ENCODE assay signal across 8 cellular contexts in the genomic region with DNA sequence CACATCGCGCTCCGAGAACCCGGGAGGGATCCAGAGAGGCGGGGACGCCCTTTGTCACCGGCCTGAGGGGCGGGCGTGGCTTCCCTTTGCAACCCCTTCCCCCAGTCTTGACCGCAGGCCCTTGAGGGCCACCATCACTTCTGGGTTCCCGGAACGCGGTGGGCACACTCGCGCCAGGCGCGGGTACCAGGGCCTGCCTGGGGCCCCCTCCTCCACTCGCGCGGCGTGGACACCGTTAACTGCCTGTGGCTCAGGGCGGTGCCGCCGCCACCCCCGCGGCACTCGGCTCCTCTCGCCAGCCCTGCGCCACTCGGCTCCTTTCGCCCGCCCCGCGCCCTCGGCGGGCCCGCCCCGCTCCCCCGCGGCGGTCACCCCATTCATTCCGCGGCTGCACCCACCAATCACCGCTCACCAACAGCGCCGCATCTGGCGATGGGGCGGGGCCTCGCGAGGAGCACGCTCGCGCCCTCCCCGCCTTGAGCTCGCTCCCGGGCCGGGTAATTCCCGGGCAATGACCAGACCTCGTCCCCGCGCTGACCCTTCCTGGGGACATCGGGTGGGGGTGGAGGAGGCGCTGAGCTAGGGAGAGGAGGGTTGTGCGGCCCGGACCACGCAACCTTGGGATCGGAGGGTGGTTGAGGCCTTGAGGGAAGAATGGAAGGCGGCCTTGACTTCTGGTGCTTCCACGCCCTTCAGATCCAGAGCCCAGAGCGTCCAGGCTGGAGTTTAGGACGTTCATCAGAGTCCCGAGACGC. TPM values are rescaled to one million over a fixed set of nuclear protein-coding genes. Genes with fewer than 3 reads are reported as not detected.
DNase-seq lines count a peak whose midpoint lies in the region; ATAC-seq, FAIRE-seq and TF ChIP-seq lines count a peak whose summit lies in the region.

No MANE protein-coding gene starts in this region.

- peak; percentile 95 for ATAC-seq in GM19468 (IDR thresholded peaks at IDR 0.05; ENCODE audit: extremely low read depth, unreplicated experiment)
- peak; percentile 95 for ATAC-seq in activated CD8-positive, alpha-beta memory T cell treated with anti-CD3 and anti-CD28 coated beads, Interleukin-2, amount 10 ng/mL, durations not matched to agents 7 days and 5 days

- peak overlapping the region; percentile 88; the same call in 1 of the 2 replicates for H2AFZ ChIP-seq in H1 (ENCODE audit: low read length)

- H4K5ac ChIP-seq in H1 (ENCODE audit: insufficient read length, low read depth, low read length): peak overlapping the region; percentile 95
- H4K5ac ChIP-seq in mesendoderm (ENCODE audit: low read length): no peak overlapping the region

- TF ChIP-seq RAD21 in H1 (IDR thresholded peaks at IDR 0.05 in 1 of 2, conservative IDR thresholded peaks at IDR 0.05 in 1 of 2; ENCODE audit: low read depth in 2 of 2, low read length in 2 of 2): no peak; a peak in 1 of 4 replicates

- no peak for FAIRE-seq in H1 (lab: Jason Lieb, UNC)

- H3K27ac ChIP-seq in H1 (ENCODE audit: low read depth, low read length) (peak overlapping the region; percentile 85; the same call in 1 of the 2 replicates), mesendoderm (ENCODE audit: low read depth, low read length) (peak overlapping the region; percentile 83)

- peaks cover 10% of the 10 kb centered on the region; the same call in 1 of the 2 replicates for H3K23me2 ChIP-seq in H1 (ENCODE audit: low read depth, low read length)

- H4K8ac ChIP-seq in H1 (ENCODE audit: extremely low read depth, insufficient read depth, low read length) (peak overlapping the region; percentile 97), mesendoderm (ENCODE audit: low read depth, low read length) (peak overlapping the region; percentile 99)

- H2BK12ac ChIP-seq in H1 (ENCODE audit: low read depth, low read length): peak overlapping the region; percentile 88

- H3K79me2 ChIP-seq in H1 (ENCODE audit: control insufficient read depth in 1 of 2, insufficient read depth in 2 of 2, low read length in 2 of 2): no peaks in the 10 kb centered on the region
- no peaks in the 10 kb centered on the region for H3K79me2 ChIP-seq in mesendoderm (ENCODE audit: control insufficient read depth, insufficient read depth, low read length)

- no peak for TF ChIP-seq CTCF in H1 (IDR thresholded peaks at IDR 0.05; ENCODE audit: control extremely low read depth in 1 of 3, insufficient read depth in 1 of 3, low read depth in 1 of 3, low read length in 3 of 3)

- H3K4me2 ChIP-seq in H1 (ENCODE audit: insufficient read depth in 1 of 2, low read depth in 2 of 2, low read length in 2 of 2): peak overlapping the region; percentile 80 to 81
- H3K4me2 ChIP-seq in mesendoderm (ENCODE audit: low read length): peak overlapping the region; percentile 63

- 0% methylated on average over 42 of the region's 74 CpGs; no CpG with 5 or more reads in 1 of the 2 experiments for WGBS in H1 (ENCODE audit: extremely low coverage in 1 of 2, insufficient coverage in 1 of 2, insufficient read length in 1 of 2, insufficient replicate concordance in 2 of 2, low coverage in 1 of 2, low lambda C conversion rate in 2 of 2, missing lambda C conversion rate in 1 of 2), 2 experiments
- WGBS in mesendoderm (ENCODE audit: extremely low coverage, insufficient coverage, low lambda C conversion rate): no CpG with 5 or more reads among the region's 74 CpGs

- no peaks in the 10 kb centered on the region for H3K9me3 Mint-ChIP-seq in activated CD8-positive, alpha-beta memory T cell treated with anti-CD3 and anti-CD28 coated beads, Interleukin-2, amount 10 ng/mL, durations not matched to agents 7 days and 5 days (ENCODE audit: low read depth)

- H3K4me1 Mint-ChIP-seq in activated CD8-positive, alpha-beta memory T cell treated with anti-CD3 and anti-CD28 coated beads, Interleukin-2, amount 10 ng/mL, durations not matched to agents 7 days and 5 days: peaks cover 38% of the 10 kb centered on the region

- H3K27me3 ChIP-seq in H1 (replicated peaks in 1 of 4; ENCODE audit: control insufficient read depth in 3 of 4, extremely low read depth in 1 of 4, insufficient read depth in 3 of 4, low read length in 3 of 4): no peaks in the 10 kb centered on the region; a peak in 2 of 7 replicates
- no peaks in the 10 kb centered on the region for H3K27me3 ChIP-seq in mesendoderm (ENCODE audit: insufficient read depth, low read length, poor library complexity)

- H2BK120ac ChIP-seq in H1 (replicated peaks; ENCODE audit: low read depth, low read length) (peak overlapping the region; percentile 55), mesendoderm (ENCODE audit: low read depth, low read length) (peak overlapping the region; percentile 66)

- H2AK5ac ChIP-seq in H1 (ENCODE audit: low read depth, low read length) (no peak overlapping the region), mesendoderm (ENCODE audit: low read length) (no peak overlapping the region)

- H2BK20ac ChIP-seq in H1 (ENCODE audit: low read length): no peak overlapping the region

- peaks cover 4 to 9% of the 10 kb centered on the region in 2 experiments; a peak in 1 of 4 replicates for H3K9me3 ChIP-seq in H1 (ENCODE audit: insufficient read depth in 2 of 2, low read depth in 1 of 2, low read length in 1 of 2)

- H3K14ac ChIP-seq in H1 (ENCODE audit: insufficient read length): no peak overlapping the region

- H3K4me3 Mint-ChIP-seq in activated CD8-positive, alpha-beta memory T cell treated with anti-CD3 and anti-CD28 coated beads, Interleukin-2, amount 10 ng/mL, durations not matched to agents 7 days and 5 days: peak overlapping the region; percentile 90

- H2BK15ac ChIP-seq in H1 (ENCODE audit: low read length) (peak overlapping the region; percentile 67; the same call in 1 of the 2 replicates), mesendoderm (replicated peaks; ENCODE audit: low read depth) (no peak overlapping the region)

- H3K4me1 ChIP-seq in H1 (replicated peaks in 1 of 4; ENCODE audit: control insufficient read depth in 3 of 4, insufficient read depth in 4 of 4, low read length in 3 of 4): peaks cover 0 to 4% (median 2%) of the 10 kb centered on the region in 4 experiments; a peak in 3 of 7 replicates
- H3K4me1 ChIP-seq in mesendoderm (ENCODE audit: control insufficient read depth, low read depth, low read length): peaks cover 1% of the 10 kb centered on the region

- POLR2A ChIA-PET in H1 (lab: Charles Lee; ENCODE audit: partially characterized antibody): interaction anchor here (0.9 to 5.6 kb wide), 4 partner anchors 12 to 365 kb away, joined by 3 to 49 read pairs (median 4); a partner anchor contains a TSS

- no peaks in the 10 kb centered on the region for H4K20me1 ChIP-seq in H1 (replicated peaks in 1 of 2; ENCODE audit: control insufficient read depth in 1 of 2, insufficient read depth in 2 of 2, low read length in 2 of 2)

- peak overlapping the region; percentile 94 for H3K4ac ChIP-seq in H1 (replicated peaks; ENCODE audit: insufficient read length, low read depth, low read length)
- H3K4ac ChIP-seq in mesendoderm (ENCODE audit: low read depth, low read length): peak overlapping the region; percentile 96

- H2BK5ac ChIP-seq in H1 (ENCODE audit: low read depth, low read length) (peak overlapping the region; percentile 96), mesendoderm (ENCODE audit: low read length) (peak overlapping the region; percentile 94)

- H4K91ac ChIP-seq in H1 (replicated peaks; ENCODE audit: insufficient read length, low read length): peak overlapping the region; percentile 97

- DNase-seq in COLO829 (ENCODE audit: low spot score): peak; percentile 94
- DNase-seq in HPDE6-E6E7 (ENCODE audit: extremely low spot score): peak; percentile 92
- DNase-seq in NK-92 treated with Interleukin-12 subunit alpha and Interleukin-12 subunit beta, amount 100 ng/mL, for 24 hours (lab: John Stamatoyannopoulos, UW): peak; percentile 90
- DNase-seq in activated CD8-positive, alpha-beta memory T cell treated with anti-CD3 and anti-CD28 coated beads, Interleukin-2, amount 10 ng/mL, durations not matched to agents 7 days and 5 days: peak; percentile 95
- DNase-seq in H1 (ENCODE audit: low read depth in 1 of 2, low spot score in 2 of 2): peak; percentile 89 to 96
- DNase-seq in mesendoderm: peak; percentile 99
- DNase-seq in stimulated activated CD8-positive, alpha-beta memory T cell treated with anti-CD3 and anti-CD28 coated beads, Interleukin-12 subunit alpha, Interleukin-12 subunit beta, amount 100 ng/mL, for 24 hours (ENCODE audit: extremely low read depth): peak; percentile 70

- peak in 1 of 2 experiments; percentile 66; a peak in 1 of 3 replicates for TF ChIP-seq EP300 in H1 (IDR thresholded peaks at IDR 0.05; ENCODE audit: borderline replicate concordance in 1 of 2, low read depth in 2 of 2, low read length in 2 of 2)

- H3K18ac ChIP-seq in H1 (ENCODE audit: extremely low read depth, low read length): peak overlapping the region; percentile 94; the same call in 1 of the 2 replicates
- peak overlapping the region; percentile 97 for H3K18ac ChIP-seq in mesendoderm (ENCODE audit: low read length)

- CTCF ChIA-PET in activated CD8-positive, alpha-beta memory T cell treated with anti-CD3 and anti-CD28 coated beads, Interleukin-2, amount 10 ng/mL, durations not matched to agents 7 days and 5 days (lab: Charles Lee): interaction anchor here (0.6 to 2.6 kb wide), 7 partner anchors 12 to 79 kb away, joined by 3 to 12 read pairs (median 3); no protein-coding TSS in a partner anchor
- CTCF ChIA-PET in H1 (lab: Charles Lee; ENCODE audit: partially characterized antibody): interaction anchor here (0.8 to 1.4 kb wide), 5 partner anchors 12 to 364 kb away, joined by 3 to 5 read pairs (median 4); a partner anchor contains a TSS

- no peaks in the 10 kb centered on the region for H3K79me1 ChIP-seq in H1 (ENCODE audit: low read depth, low read length)
- H3K79me1 ChIP-seq in mesendoderm (ENCODE audit: low read length): no peaks in the 10 kb centered on the region

- H3K27me3 Mint-ChIP-seq in activated CD8-positive, alpha-beta memory T cell treated with anti-CD3 and anti-CD28 coated beads, Interleukin-2, amount 10 ng/mL, durations not matched to agents 7 days and 5 days: peaks cover 6% of the 10 kb centered on the region

- no peaks in the 10 kb centered on the region for H3K36me3 Mint-ChIP-seq in activated CD8-positive, alpha-beta memory T cell treated with anti-CD3 and anti-CD28 coated beads, Interleukin-2, amount 10 ng/mL, durations not matched to agents 7 days and 5 days

- no peaks in the 10 kb centered on the region for H3K36me3 ChIP-seq in H1 (ENCODE audit: control insufficient read depth in 2 of 4, insufficient read depth in 4 of 4, low read length in 3 of 4)
- H3K36me3 ChIP-seq in mesendoderm (ENCODE audit: control insufficient read depth, insufficient read depth, low read length): no peaks in the 10 kb centered on the region

- H3K56ac ChIP-seq in H1 (replicated peaks; ENCODE audit: insufficient read length, low read depth, low read length): peak overlapping the region; percentile 90
- peak overlapping the region; percentile 94 for H3K56ac ChIP-seq in mesendoderm (ENCODE audit: low read length)

- peak overlapping the region; percentile 96 for H3K27ac Mint-ChIP-seq in activated CD8-positive, alpha-beta memory T cell treated with anti-CD3 and anti-CD28 coated beads, Interleukin-2, amount 10 ng/mL, durations not matched to agents 7 days and 5 days

- H3K23ac ChIP-seq in H1 (ENCODE audit: insufficient read length) (no peak overlapping the region), mesendoderm (ENCODE audit: low read length) (no peak overlapping the region)

- TF ChIP-seq POLR2A in H1 (IDR thresholded peaks at IDR 0.05; ENCODE audit: control extremely low read depth in 1 of 2, low read depth in 2 of 2, low read length in 2 of 2): peak; percentile 49 to 80

- peak overlapping the region; percentile 58 to 83 (median 68) for H3K4me3 ChIP-seq in H1 (ENCODE audit: extremely low read depth in 1 of 4, insufficient read depth in 2 of 4, low read depth in 3 of 4, low read length in 4 of 4)
- H3K4me3 ChIP-seq in mesendoderm (ENCODE audit: low read length): peak overlapping the region; percentile 3

- H3K9ac ChIP-seq in H1 (replicated peaks in 1 of 4; ENCODE audit: extremely low read depth in 1 of 4, low read depth in 3 of 4, low read length in 3 of 4) (peak overlapping the region; percentile 72 to 76 (median 74)), mesendoderm (ENCODE audit: low read length) (peak overlapping the region; percentile 84)

RNA-seq across cellular contexts. Expression of a gene that starts 10.5 kb away (rescaled TPM):
- 100 to 1,000 TPM; 113 to 117 TPM for total RNA-seq in activated CD8-positive, alpha-beta memory T cell treated with anti-CD3 and anti-CD28 coated beads, Interleukin-2, amount 10 ng/mL, durations not matched to agents 7 days and 5 days
- 151 and 156 TPM in 2 replicates for total RNA-seq in H1 (2021; fragmentation: NEBNext Ultra II Directional; extraction: Animal tissue kit (Norgen Biotek cat#: 25700))
- 71.4 and 113 TPM in 2 replicates for polyA plus RNA-seq in H1 (2011; rRNA removed)
- polyA plus RNA-seq in H1 (2011; cell fraction: cytosol; rRNA removed): 101 TPM
- 84.6 TPM for polyA plus RNA-seq in H1 (2011; cell fraction: nucleus; rRNA removed)
- 96.7 to 148 TPM (median 111 TPM) in 4 replicates for polyA plus RNA-seq in H1 (2012, experiment 1 of 2)
- polyA plus RNA-seq in H1 (2012, experiment 2 of 2): 32.9 TPM
- 225 TPM for polyA plus RNA-seq in H1 (2013, experiment 1 of 2)
- polyA plus RNA-seq in H1 (2013, experiment 2 of 2): 246 TPM
- 246 and 269 TPM in 2 replicates for polyA minus RNA-seq in H1 (2011; rRNA and poly(A)+ RNA removed)
- polyA minus RNA-seq in H1 (2011; cell fraction: cytosol; rRNA and poly(A)+ RNA removed): 124 TPM
- 98.0 TPM for polyA minus RNA-seq in H1 (2011; cell fraction: nucleus; rRNA and poly(A)+ RNA removed)
- polyA plus RNA-seq in mesendoderm (2013, experiment 1 of 2): 130 TPM
- polyA plus RNA-seq in mesendoderm (2013, experiment 2 of 2): 128 TPM

Comparison
In these comparisons a context has a peak if more than half of its experiments do, and no peak if none do; other contexts are left out.
1. Peak in every context shown above with its lines: DNase-seq, ATAC-seq, H3K4me3 ChIP-seq and H3K27ac ChIP-seq.